Comparison of ENCODE assay signal across 8 cellular contexts in the genomic region with DNA sequence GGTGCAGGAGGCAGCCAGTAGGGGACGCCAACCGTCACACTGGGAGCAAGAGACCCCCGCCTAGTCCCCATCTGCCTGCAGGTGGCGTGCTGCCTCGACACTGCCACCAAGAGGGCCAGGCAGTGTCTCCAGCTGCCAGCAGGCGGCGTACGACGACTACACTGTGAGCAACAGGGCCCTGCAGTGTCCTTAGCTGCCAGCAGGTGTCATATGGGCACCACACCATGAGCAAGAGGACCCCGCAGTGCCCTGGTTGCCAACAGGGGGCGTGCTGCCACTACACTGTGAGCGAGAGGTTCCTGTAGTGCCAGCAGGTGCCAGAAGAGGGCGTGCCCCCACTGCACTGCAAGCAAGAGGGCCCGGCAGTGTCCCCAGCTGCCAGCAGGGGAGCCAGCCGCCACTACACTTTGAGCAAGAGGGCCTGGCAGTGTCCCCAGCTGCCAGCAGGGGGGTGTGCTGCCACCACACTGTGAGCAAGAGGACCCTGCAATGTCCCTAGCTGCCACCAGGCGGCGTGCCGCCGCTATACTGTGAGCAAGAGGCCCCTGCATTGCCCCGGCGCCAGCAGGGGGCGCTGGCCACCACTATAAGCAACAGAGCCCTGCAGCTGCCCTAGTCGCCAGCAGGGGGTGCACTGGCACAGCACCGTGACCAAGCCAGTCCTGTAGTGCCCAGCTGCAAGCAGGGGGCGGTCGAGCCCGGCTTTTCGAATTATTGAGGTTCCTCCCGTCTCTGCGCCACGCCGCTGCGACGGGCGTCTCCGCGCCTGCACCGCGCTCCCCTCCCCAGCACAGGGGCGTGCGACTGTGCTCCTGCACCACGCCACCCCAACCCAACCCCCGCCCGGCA. TPM values are rescaled to one million over a fixed set of nuclear protein-coding genes. Genes with fewer than 3 reads are reported as not detected.
A peak's percentile ranks its signal among the peaks of the same experiment; 100 is the strongest.
DNase-seq lines count a peak whose midpoint lies in the region; ATAC-seq, FAIRE-seq and TF ChIP-seq lines count a peak whose summit lies in the region.
"Not testable (repeated sequence)": the region's sequence is repeated elsewhere in the genome, so short reads cannot be mapped to it uniquely, and the experiment has no call there.

No MANE protein-coding gene starts in this region.

- H3K27ac ChIP-seq in C4-2B; mammary epithelial cell (ENCODE audit: insufficient read depth, low read depth, low read length): not testable (repeated sequence)

- in situ Hi-C loops in mammary epithelial cell (cut with MboI; ENCODE audit: low sequenced_read_pairs in 2 of 2): not testable (repeated sequence)

- not testable (repeated sequence) for FAIRE-seq in GM19239 (lab: Jason Lieb, UNC)

- not testable (repeated sequence) for BruUV-seq in mammary epithelial cell (replicated peaks; lab: Mats Ljungman, UMichigan)

- not testable (repeated sequence) for H3K4me2 ChIP-seq in mammary epithelial cell (ENCODE audit: insufficient read depth, low read depth, low read length)

- peak; percentile 95 for TF ChIP-seq CTCF in C4-2B (conservative IDR thresholded peaks at IDR 0.05)
- peak; percentile 53 to 69 for TF ChIP-seq CTCF in mammary epithelial cell (conservative IDR thresholded peaks at IDR 0.05 in 1 of 2, IDR thresholded peaks at IDR 0.05 in 1 of 2; ENCODE audit: extremely low read depth in 1 of 2, insufficient read depth in 1 of 2, low read depth in 1 of 2, low read length in 2 of 2)

- not testable (repeated sequence) for H3K79me2 ChIP-seq in mammary epithelial cell (ENCODE audit: insufficient read depth, low read length)

- H3K9me3 ChIP-seq in mammary epithelial cell (replicated peaks; ENCODE audit: insufficient read depth, low read length): not testable (repeated sequence)

- not testable (repeated sequence) for H2AFZ ChIP-seq in mammary epithelial cell (ENCODE audit: low read depth, low read length)

- ATAC-seq in HG03103 (IDR thresholded peaks at IDR 0.05; ENCODE audit: low read depth, unreplicated experiment): peak; percentile 93
- peak; percentile 68 for ATAC-seq in left colon

- not testable (repeated sequence) for H3K4me3 ChIP-seq in mammary epithelial cell (replicated peaks in 1 of 3; ENCODE audit: insufficient read depth in 1 of 3, low read depth in 2 of 3, low read length in 3 of 3)

- WGBS in mammary epithelial cell (ENCODE audit: low coverage, missing lambda C conversion rate): 70% methylated on average over 4 of the region's 44 CpGs

- not testable (repeated sequence) for H4K20me1 ChIP-seq in mammary epithelial cell (ENCODE audit: insufficient read depth, low read length)

- not testable (repeated sequence) for H3K9ac ChIP-seq in mammary epithelial cell (ENCODE audit: insufficient read depth, low read length)

- peak; percentile 75 for DNase-seq in GM19239 (ENCODE audit: insufficient read length, low spot score)
- DNase-seq in NCI-H446 (lab: John Stamatoyannopoulos, UW): peak; percentile 51 to 77
- DNase-seq in activated CD4-positive, CD25-positive, alpha-beta regulatory T cell treated with anti-CD3 and anti-CD28 coated beads, Interleukin-2, amount 50 U/mL, for 72 hours: peak; percentile 83
- DNase-seq in mammary epithelial cell: peak; percentile 12
- peak; percentile 52 to 61 for DNase-seq in left colon
- DNase-seq in stimulated activated CD4-positive, alpha-beta T cell treated with anti-CD3 and anti-CD28 coated beads, Interleukin-2, amount 100 ng/mL, for 48 hours: peak; percentile 93 to 97

- H3K27me3 ChIP-seq in mammary epithelial cell (ENCODE audit: insufficient read depth, low read length): not testable (repeated sequence)

- H3K36me3 ChIP-seq in mammary epithelial cell (ENCODE audit: insufficient read depth, low read length): not testable (repeated sequence)

- intact Hi-C loops in mammary epithelial cell (cut with micrococcal nuclease); left colon (cut with DNase I, micrococcal nuclease): not testable (repeated sequence)

- CTCF ChIA-PET in mammary epithelial cell (lab: Charles Lee; ENCODE audit: low non-redundant PET): not testable (repeated sequence)

- H3K4me1 ChIP-seq in mammary epithelial cell (ENCODE audit: insufficient read depth, low read length): not testable (repeated sequence)

- dilution Hi-C loops in mammary epithelial cell (cut with HindIII; ENCODE audit: low sequenced_read_pairs): not testable (repeated sequence)

RNA-seq across cellular contexts. Expression of a gene that starts 30.3 kb away (rescaled TPM):
- total RNA-seq in mammary epithelial cell (10 to 100 TPM; 28.4 to 42.7 TPM), left colon (10 to 100 TPM; 26.1 to 33.8 TPM)
- polyA plus RNA-seq in mammary epithelial cell: 13.1 TPM
- 24.1 TPM for polyA minus RNA-seq in mammary epithelial cell

Comparison
In these comparisons a context has a peak if more than half of its experiments do, and no peak if none do; other contexts are left out.
1. DNase-seq: peak in every context shown above with its lines; median percentile 95 in stimulated activated CD4-positive, alpha-beta T cell treated with anti-CD3 and anti-CD28 coated beads, Interleukin-2, amount 100 ng/mL, for 48 hours; 83 in activated CD4-positive, CD25-positive, alpha-beta regulatory T cell treated with anti-CD3 and anti-CD28 coated beads, Interleukin-2, amount 50 U/mL, for 72 hours; 75 in GM19239; 64 in NCI-H446; 56 in left colon; 12 in mammary epithelial cell.